In the genomic region with DNA sequence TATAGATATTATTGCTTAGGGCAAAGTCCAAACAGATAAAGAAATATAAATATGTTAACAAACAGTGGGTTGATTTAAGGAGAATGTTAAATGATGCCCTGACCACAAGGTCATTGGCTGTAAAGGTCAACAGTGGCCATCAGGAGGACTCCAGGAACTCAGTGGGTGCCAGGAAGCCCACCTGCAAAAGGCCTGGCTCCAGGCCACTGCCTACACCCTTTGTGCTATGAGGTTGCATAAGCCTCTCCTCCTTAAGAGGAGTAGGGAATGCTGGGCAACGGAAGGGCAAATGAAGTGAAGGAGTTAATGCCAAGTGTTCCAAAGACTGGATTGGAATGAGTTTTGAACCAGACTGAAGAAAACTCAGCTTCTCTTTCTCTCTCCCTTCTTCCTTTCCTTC, we compare ENCODE assay signal across 22 cellular contexts.
DNase-seq lines count a peak whose midpoint lies in the region; ATAC-seq and TF ChIP-seq lines count a peak whose summit lies in the region.
"Had no signal": no experiment of that assay in that cellular context is flagged by ENCODE, and none has a peak within 500 bp of the region (broad histone marks: within the 10 kb centered on the region; RNA-seq: fewer than 3 reads in every experiment).

No MANE protein-coding gene starts in this region.

- ATAC-seq in HG03439 (IDR thresholded peaks at IDR 0.05; ENCODE audit: unreplicated experiment): no peak
- ATAC-seq: GM12878 had no signal

- no peak for TF ChIP-seq CTCF in thyroid gland (IDR thresholded peaks at IDR 0.05)

- H3K27me3 ChIP-seq in BLaER1 (no peaks in the 10 kb centered on the region), thyroid gland (no peaks in the 10 kb centered on the region)
- H3K27me3 ChIP-seq in BLaER1 treated with 17β-estradiol and CSF1 and Interleukin-3, amounts not matched to agents 10 nM and 100 nM: no peaks in the 10 kb centered on the region
- H3K27me3 ChIP-seq: BE2C had no signal

- H3K27ac ChIP-seq in BLaER1: no peak overlapping the region
- peak overlapping the region in 6 of 11 experiments; percentile 34 to 92 (median 90); a peak in 12 of 22 replicates for H3K27ac ChIP-seq in BLaER1 treated with 17β-estradiol and CSF1 and Interleukin-3, amounts not matched to agents 10 nM and 100 nM
- peak overlapping the region in 1 of 3 donors; percentile 17 for H3K27ac ChIP-seq in thyroid gland

- H3K4me2 ChIP-seq in BLaER1: peak overlapping the region; percentile 74
- H3K4me2 ChIP-seq in BLaER1 treated with 17β-estradiol and CSF1 and Interleukin-3, amounts not matched to agents 10 nM and 100 nM: peak overlapping the region in 9 of 11 experiments; percentile 68 to 96 (median 82); a peak in 18 of 22 replicates

- TF ChIP-seq POLR2A in thyroid gland (IDR thresholded peaks at IDR 0.05): no peak

- H3K4me1 ChIP-seq in BLaER1: peaks cover 28% of the 10 kb centered on the region
- H3K4me1 ChIP-seq in BLaER1 treated with 17β-estradiol and CSF1 and Interleukin-3, amounts not matched to agents 10 nM and 100 nM: peaks cover 13 to 70% (median 47%) of the 10 kb centered on the region in 10 experiments
- peaks cover 14 to 34% of the 10 kb centered on the region in 2 donors for H3K4me1 ChIP-seq in thyroid gland
- H3K4me1 ChIP-seq: BE2C had no signal

- no peaks in the 10 kb centered on the region for H3K36me3 ChIP-seq in BLaER1
- H3K36me3 ChIP-seq in BLaER1 treated with 17β-estradiol and CSF1 and Interleukin-3, amounts not matched to agents 10 nM and 100 nM: no peaks in the 10 kb centered on the region
- no peaks in the 10 kb centered on the region for H3K36me3 ChIP-seq in thyroid gland
- H3K36me3 ChIP-seq: BE2C had no signal

- WGBS in thyroid gland, 2 donors: 22 to 51% methylated on average over 1 of the region's 1 CpG

- no peak overlapping the region for H3K4me3 ChIP-seq in BLaER1
- peak overlapping the region in 2 of 10 experiments; percentile 15 to 23; a peak in 2 of 20 replicates for H3K4me3 ChIP-seq in BLaER1 treated with 17β-estradiol and CSF1 and Interleukin-3, amounts not matched to agents 10 nM and 100 nM
- no peak overlapping the region for H3K4me3 ChIP-seq in thyroid gland (replicated peaks in 1 of 3)
- H3K4me3 ChIP-seq: GM12878 had no signal

- H3K9me3 ChIP-seq in BLaER1 (no peaks in the 10 kb centered on the region), thyroid gland (no peaks in the 10 kb centered on the region)
- H3K9me3 ChIP-seq in BLaER1 treated with 17β-estradiol and CSF1 and Interleukin-3, amounts not matched to agents 10 nM and 100 nM (replicated peaks in 1 of 11): no peaks in the 10 kb centered on the region
- H3K9me3 ChIP-seq: BE2C had no signal

- DNase-seq in posterior vena cava (ENCODE audit: low spot score) (peak; percentile 25), NCI-H2029 (lab: John Stamatoyannopoulos, UW) (no peak), thyroid gland (no peak)
- DNase-seq: 8988T; ACHN; BE2C; C1 segment of cervical spinal cord; CD4-positive, alpha-beta memory T cell; CD4-positive, CD25-positive, alpha-beta regulatory T cell; CD8-positive, alpha-beta memory T cell; COR-L47; DMS 273 treated with DMSO at 0.1 percent for 48 hours; DMS153; DMS53; DMS79; DND-41; EL; GDM1 had no signal

- H3K9ac ChIP-seq in BLaER1: no peak overlapping the region
- peak overlapping the region in 4 of 11 experiments; percentile 65 to 81 (median 76); a peak in 6 of 22 replicates for H3K9ac ChIP-seq in BLaER1 treated with 17β-estradiol and CSF1 and Interleukin-3, amounts not matched to agents 10 nM and 100 nM

- intact Hi-C loops in posterior vena cava (cut with DNase I): no loop called here
- intact Hi-C loops in thyroid gland (cut with DNase I): no loop called here

- no peaks in the 10 kb centered on the region for H4K20me1 ChIP-seq in BLaER1
- no peaks in the 10 kb centered on the region for H4K20me1 ChIP-seq in BLaER1 treated with 17β-estradiol and CSF1 and Interleukin-3, amounts not matched to agents 10 nM and 100 nM
